In genomic region chr5:160175438-160176218, GRCh38 we compare ENCODE assay signal across 9 cellular contexts. TPM values are rescaled to one million over a fixed set of nuclear protein-coding genes. Genes with fewer than 3 reads are reported as not detected.
A peak's percentile ranks its signal among the peaks of the same experiment; 100 is the strongest.
DNase-seq lines count a peak whose midpoint lies in the region; ATAC-seq, FAIRE-seq and TF ChIP-seq lines count a peak whose summit lies in the region.
"Had no signal": no experiment of that assay in that cellular context is flagged by ENCODE, and none has a peak within 500 bp of the region (broad histone marks: within the 10 kb centered on the region; RNA-seq: fewer than 3 reads in every experiment).

No MANE protein-coding gene starts in this region.

- no peak overlapping the region for H3K18ac ChIP-seq in mesendoderm (ENCODE audit: low read length)

- H3K23ac ChIP-seq in mesendoderm (ENCODE audit: low read length) = no peak overlapping the region

- no peak overlapping the region for H4K5ac ChIP-seq in mesendoderm (ENCODE audit: low read length)

- H3K79me2 ChIP-seq in mesendoderm (ENCODE audit: control insufficient read depth, insufficient read depth, low read length) = no peaks in the 10 kb centered on the region

- H3K27ac ChIP-seq in pancreas (no peak overlapping the region), mesendoderm (ENCODE audit: low read depth, low read length) (no peak overlapping the region)

- no peak overlapping the region for H2BK5ac ChIP-seq in mesendoderm (ENCODE audit: low read length)

- no peak overlapping the region for H2AK5ac ChIP-seq in mesendoderm (ENCODE audit: low read length)

- no peak for FAIRE-seq in pancreas (lab: Jason Lieb, UNC)

- ATAC-seq in pancreas (peak in 3 of 4 donors; percentile 22 to 65 (median 28)), GM21367 (IDR thresholded peaks at IDR 0.05; ENCODE audit: unreplicated experiment) (no peak), GM19035 (IDR thresholded peaks at IDR 0.05; ENCODE audit: unreplicated experiment) (no peak)

- no peak overlapping the region for H3K4ac ChIP-seq in mesendoderm (ENCODE audit: low read depth, low read length)

- TF ChIP-seq CTCF in fibroblast of mammary gland (conservative IDR thresholded peaks at IDR 0.05; ENCODE audit: control insufficient read depth, insufficient read depth, low read depth, low read length) (no peak), pancreas (IDR thresholded peaks at IDR 0.05) (no peak)

- H3K4me3 ChIP-seq in NT2/D1 (ENCODE audit: insufficient read length, low read depth) (no peak overlapping the region), fibroblast of mammary gland (ENCODE audit: control insufficient read depth, low read depth, low read length) (no peak overlapping the region), pancreas (no peak overlapping the region), mesendoderm (ENCODE audit: low read length) (no peak overlapping the region)

- DNase-seq in DMS79 (lab: John Stamatoyannopoulos, UW) (peak; percentile 61), NT2/D1 (ENCODE audit: low read depth, low spot score) (no peak), fibroblast of mammary gland (ENCODE audit: low read depth) (peak; percentile 27), pancreas (no peak), mesendoderm (no peak)
- no peak for DNase-seq in activated CD4-positive, alpha-beta T cell treated with anti-CD3 and anti-CD28 coated beads for 1 hour

- H2BK120ac ChIP-seq in mesendoderm (ENCODE audit: low read depth, low read length) = no peak overlapping the region

- H2BK15ac ChIP-seq in mesendoderm (replicated peaks; ENCODE audit: low read depth) = no peak overlapping the region

- no peaks in the 10 kb centered on the region for H3K27me3 ChIP-seq in NT2/D1 (ENCODE audit: insufficient read depth, insufficient read length)
- H3K27me3 ChIP-seq in pancreas = no peaks in the 10 kb centered on the region
- no peaks in the 10 kb centered on the region for H3K27me3 ChIP-seq in mesendoderm (ENCODE audit: insufficient read depth, low read length, poor library complexity)

- H3K9me3 ChIP-seq in NT2/D1 (ENCODE audit: insufficient read depth, low read length) (no peaks in the 10 kb centered on the region), pancreas (no peaks in the 10 kb centered on the region)

- H3K36me3 ChIP-seq in NT2/D1 (ENCODE audit: insufficient read depth, insufficient read length, low read length) (no peaks in the 10 kb centered on the region), pancreas (no peaks in the 10 kb centered on the region), mesendoderm (ENCODE audit: control insufficient read depth, insufficient read depth, low read length) (no peaks in the 10 kb centered on the region)

- peak overlapping the region; percentile 10 for H3K9ac ChIP-seq in NT2/D1 (ENCODE audit: insufficient read length, low read depth)
- no peak overlapping the region for H3K9ac ChIP-seq in mesendoderm (ENCODE audit: low read length)

- H3K56ac ChIP-seq in mesendoderm (ENCODE audit: low read length) = no peak overlapping the region

- no peak overlapping the region for H3K4me2 ChIP-seq in mesendoderm (ENCODE audit: low read length)

- intact Hi-C loops in pancreas (cut with DNase I) = no loop called here

- no peaks in the 10 kb centered on the region for H3K4me1 ChIP-seq in NT2/D1 (ENCODE audit: insufficient read depth, insufficient read length)
- H3K4me1 ChIP-seq in pancreas = no peaks in the 10 kb centered on the region
- no peaks in the 10 kb centered on the region for H3K4me1 ChIP-seq in mesendoderm (ENCODE audit: control insufficient read depth, low read depth, low read length)

- 67 to 71% methylated on average over 18 of the region's 18 CpGs for WGBS in pancreas, 2 donors
- WGBS in mesendoderm (ENCODE audit: extremely low coverage, insufficient coverage, low lambda C conversion rate) = no CpG with 5 or more reads among the region's 18 CpGs

- H4K8ac ChIP-seq in mesendoderm (ENCODE audit: low read depth, low read length) = no peak overlapping the region

- H3K79me1 ChIP-seq in mesendoderm (ENCODE audit: low read length) = no peaks in the 10 kb centered on the region

RNA-seq across cellular contexts. Expression of gene FABP6, which starts 53.7 kb away (rescaled TPM):
- total RNA-seq in pancreas = not detected
- not detected for polyA plus RNA-seq in pancreas
- polyA plus RNA-seq in mesendoderm (2013, experiment 1 of 2) = 6.5 TPM
- 5.7 TPM for polyA plus RNA-seq in mesendoderm (2013, experiment 2 of 2)
- total RNA-seq: kidney epithelial cell had no signal

RNA-seq across cellular contexts. Expression of gene PWWP2A, which starts 56.4 kb away (rescaled TPM):
- 10 to 100 TPM in 4 of 6 donors, 1 to 10 TPM in 2; 8.3 to 14.5 (median 11.8) TPM for total RNA-seq in pancreas
- 1 to 10 TPM; 7.9 to 9.7 TPM for polyA plus RNA-seq in pancreas
- polyA plus RNA-seq in mesendoderm (2013, experiment 1 of 2) = 29.9 TPM
- polyA plus RNA-seq in mesendoderm (2013, experiment 2 of 2) = 29.7 TPM

Comparison
In these comparisons a context has a peak if more than half of its experiments do, and no peak if none do; other contexts are left out.
1. DNase-seq: peak in DMS79 (single experiment) and fibroblast of mammary gland (single experiment); none in NT2/D1 (single experiment), pancreas (0 of 6), activated CD4-positive, alpha-beta T cell treated with anti-CD3 and anti-CD28 coated beads for 1 hour (single experiment) and mesendoderm (single experiment).
2. ATAC-seq: peak in pancreas (3 of 4); none in GM21367 (single experiment) and GM19035 (single experiment).